In genomic region chr7:1329966-1330915, GRCh38 we compare ENCODE assay signal across 29 cellular contexts.
"Had no signal": no experiment of that assay in that cellular context is flagged by ENCODE, and none has a peak within 500 bp of the region (broad histone marks: within the 10 kb centered on the region; RNA-seq: fewer than 3 reads in every experiment).

No MANE protein-coding gene starts in this region.

- H3K4me3 ChIP-seq: heart right ventricle, left lung, pancreas, psoas muscle, sigmoid colon had no signal

- H3K27ac ChIP-seq: heart right ventricle, left lung, pancreas, psoas muscle, sigmoid colon, WERI-Rb-1 had no signal

- H3K4me1 ChIP-seq: heart right ventricle, left lung, pancreas, psoas muscle, sigmoid colon had no signal

- H3K27me3 ChIP-seq: pancreas had no signal

- H3K36me3 ChIP-seq: heart right ventricle, left lung, pancreas, sigmoid colon, WERI-Rb-1 had no signal

- H3K9me3 ChIP-seq: pancreas, psoas muscle, sigmoid colon had no signal

- ATAC-seq: activated T-helper 17 cell treated with anti-CD3 and anti-CD28 coated beads, Interleukin-2, amount 50 U/mL, for 72 hours; esophagus mucosa; left lung; pancreas; psoas muscle; stimulated activated memory B cell treated with anti-CD40 and anti-IgM and Interleukin-4, amounts not matched to agents 10 μg/mL and 1 μg/mL and 100 μg/mL, for 72 hours; stimulated activated naive CD8-positive, alpha-beta T cell treated with anti-CD3 and anti-CD28 coated beads, Interleukin-15, amount 100 ng/mL, for 72 hours had no signal

- DNase-seq: activated CD4-positive, alpha-beta memory T cell treated with anti-CD3 and anti-CD28 coated beads for 36 hours; activated CD4-positive, alpha-beta T cell treated with anti-CD3 and anti-CD28 coated beads, Interleukin-2, amount 10 ng/mL, durations not matched to agents 24 days and 14 days; activated CD4-positive, CD25-positive, alpha-beta regulatory T cell treated with anti-CD3 and anti-CD28 coated beads, Interleukin-2, amount 50 U/mL, for 72 hours; activated CD8-positive, alpha-beta memory T cell treated with anti-CD3 and anti-CD28 coated beads, Interleukin-2, amount 50 U/mL, for 48 hours; activated gamma-delta T cell treated with Interleukin-2 at 50 U/mL for 16 hours; activated naive CD4-positive, alpha-beta T cell treated with anti-CD3 and anti-CD28 coated beads, Interleukin-2, amount 50 U/mL, for 16 hours; activated T-cell treated with anti-CD3 and anti-CD28 coated beads, Interleukin-2, amount 50 U/mL, for 24 hours; amniotic stem cell; caudate nucleus; endodermal cell; foreskin fibroblast; heart right ventricle; kidney glomerular epithelial cell; nucleus accumbens; small intestine; stimulated activated CD4-positive, alpha-beta T cell treated with anti-CD3 and anti-CD28 coated beads, Interleukin-1b, Interleukin-23, amount 100 ng/mL, for 48 hours; stimulated activated CD4-positive, alpha-beta T cell treated with anti-CD3 and anti-CD28 coated beads, Interleukin-4, amount 100 ng/mL, for 4 hours; stimulated activated CD8-positive, alpha-beta memory T cell treated with anti-CD3 and anti-CD28 coated beads, Interleukin-4, amount 100 ng/mL, for 48 hours; stimulated activated naive CD8-positive, alpha-beta T cell treated with anti-CD3 and anti-CD28 coated beads, Interleukin-15, amount 100 ng/mL, for 72 hours; substantia nigra; T1000; WERI-Rb-1 had no signal

- FAIRE-seq: pancreas, small intestine had no signal
